ENCODE assay signal across 1 cellular context in genomic region chr2:99481527-99481926, GRCh38.
TF ChIP-seq lines count a peak whose summit lies in the region.

No MANE protein-coding gene starts in this region.

TF ChIP-seq in H1, 55 proteins besides CTCF, POLR2A, EP300 and RAD21:
- peak; percentile 89; the same call in 1 of the 2 replicates for TF ChIP-seq KDM1A (IDR thresholded peaks at IDR 0.05; ENCODE audit: borderline replicate concordance, low read length)
- TF ChIP-seq TAF1 (IDR thresholded peaks at IDR 0.05; ENCODE audit: low read depth, low read length): no peak
